ENCODE assay signal across 36 cellular contexts in the genomic region with DNA sequence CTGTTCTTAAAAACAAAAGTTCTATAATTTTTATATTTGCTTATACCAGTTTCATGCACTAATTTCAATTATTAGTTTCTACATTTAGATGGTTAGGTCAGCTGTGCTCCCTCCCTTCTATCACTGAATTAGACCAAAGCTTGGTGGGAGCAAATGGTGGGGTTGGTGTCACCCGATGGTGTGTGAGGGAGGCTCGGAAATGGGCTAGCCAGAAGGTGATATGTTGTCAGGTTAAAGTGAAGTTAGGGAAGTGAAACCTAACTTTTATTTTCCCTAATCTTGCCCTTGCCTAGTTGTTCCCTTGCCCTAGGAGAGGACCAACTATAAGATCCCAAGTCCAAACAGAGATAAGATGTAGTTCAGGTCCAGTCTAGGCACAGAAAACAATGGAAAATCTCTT.
"Had no signal": no experiment of that assay in that cellular context is flagged by ENCODE, and none has a peak within 500 bp of the region (broad histone marks: within the 10 kb centered on the region; RNA-seq: fewer than 3 reads in every experiment).

No MANE protein-coding gene starts in this region.

- H3K9me3 Mint-ChIP-seq: activated B cell treated with CpG ODN at 0.5 μM for 24 hours; activated CD4-positive, alpha-beta memory T cell treated with anti-CD3 and anti-CD28 coated beads for 36 hours; activated CD4-positive, alpha-beta T cell treated with anti-CD3 and anti-CD28 coated beads, Interleukin-2, amount 10 ng/mL, durations not matched to agents 24 days and 14 days; activated naive CD4-positive, alpha-beta T cell treated with anti-CD3 and anti-CD28 coated beads for 36 hours; activated naive CD8-positive, alpha-beta T cell treated with anti-CD3 and anti-CD28 coated beads, Interleukin-2, amount 10 ng/mL, durations not matched to agents 7 days and 5 days; activated naive CD8-positive, alpha-beta T cell treated with anti-CD3 and anti-CD28 coated beads, Interleukin-2, amount 50 U/mL, for 24 hours; activated T-cell treated with anti-CD3 and anti-CD28 coated beads, Interleukin-2, amount 50 U/mL, for 24 hours; activated T-helper 2 cell treated with anti-CD3 and anti-CD28 coated beads, Interferon-gamma antibody, Interleukin-2, Interleukin-4, amounts not matched to agents 10 μg/mL and 5 μg/mL and 100 μg/mL, durations not matched to agents 14 hours and 24 hours and 36 hours; brain; central memory CD8-positive, alpha-beta T cell; T-helper 1 cell treated with Interleukin-12 subunit alpha and Interleukin-12 subunit beta and Interleukin-4 antibody, amounts not matched to agents 30 μg/mL and 1 μg/mL, for 36 hours; T-helper 2 cell treated with Interferon-gamma antibody and Interleukin-4, amounts not matched to agents 5 μg/mL and 100 μg/mL, for 36 hours had no signal

- H3K36me3 ChIP-seq: ascending aorta, cardiac muscle cell had no signal

- H3K27ac Mint-ChIP-seq: activated B cell treated with CpG ODN at 0.5 μM for 24 hours; activated CD4-positive, alpha-beta memory T cell treated with anti-CD3 and anti-CD28 coated beads for 36 hours; activated CD4-positive, alpha-beta T cell treated with anti-CD3 and anti-CD28 coated beads, Interleukin-2, amount 10 ng/mL, durations not matched to agents 24 days and 14 days; activated CD8-positive, alpha-beta memory T cell treated with anti-CD3 and anti-CD28 coated beads, Interleukin-2, amount 10 ng/mL, durations not matched to agents 7 days and 5 days; activated CD8-positive, alpha-beta T cell treated with anti-CD3 and anti-CD28 coated beads, Interleukin-2, amount 10 ng/mL, durations not matched to agents 7 days and 5 days; activated naive CD4-positive, alpha-beta T cell treated with anti-CD3 and anti-CD28 coated beads for 36 hours; activated naive CD8-positive, alpha-beta T cell; activated naive CD8-positive, alpha-beta T cell treated with anti-CD3 and anti-CD28 coated beads, Interleukin-2, amount 10 ng/mL, durations not matched to agents 7 days and 5 days; activated naive CD8-positive, alpha-beta T cell treated with anti-CD3 and anti-CD28 coated beads, Interleukin-2, amount 50 U/mL, for 24 hours; activated T-cell treated with anti-CD3 and anti-CD28 coated beads, Interleukin-2, amount 50 U/mL, for 24 hours; activated T-helper 2 cell treated with anti-CD3 and anti-CD28 coated beads, Interferon-gamma antibody, Interleukin-2, Interleukin-4, amounts not matched to agents 10 μg/mL and 5 μg/mL and 100 μg/mL, durations not matched to agents 14 hours and 24 hours and 36 hours; brain; T-helper 1 cell treated with Interleukin-12 subunit alpha and Interleukin-12 subunit beta and Interleukin-4 antibody, amounts not matched to agents 30 μg/mL and 1 μg/mL, for 36 hours; T-helper 2 cell treated with Interferon-gamma antibody and Interleukin-4, amounts not matched to agents 5 μg/mL and 100 μg/mL, for 36 hours had no signal

- H3K36me3 Mint-ChIP-seq: activated CD4-positive, alpha-beta memory T cell treated with anti-CD3 and anti-CD28 coated beads for 36 hours; activated CD8-positive, alpha-beta memory T cell treated with anti-CD3 and anti-CD28 coated beads, Interleukin-2, amount 10 ng/mL, durations not matched to agents 7 days and 5 days; activated naive CD8-positive, alpha-beta T cell; activated naive CD8-positive, alpha-beta T cell treated with anti-CD3 and anti-CD28 coated beads, Interleukin-2, amount 10 ng/mL, durations not matched to agents 7 days and 5 days; brain had no signal

- H3K4me3 Mint-ChIP-seq: activated B cell treated with CpG ODN at 0.5 μM for 24 hours; activated CD4-positive, alpha-beta memory T cell treated with anti-CD3 and anti-CD28 coated beads for 36 hours; activated CD4-positive, alpha-beta T cell treated with anti-CD3 and anti-CD28 coated beads, Interleukin-2, amount 10 ng/mL, durations not matched to agents 24 days and 14 days; activated CD8-positive, alpha-beta memory T cell treated with anti-CD3 and anti-CD28 coated beads, Interleukin-2, amount 10 ng/mL, durations not matched to agents 7 days and 5 days; activated CD8-positive, alpha-beta T cell treated with anti-CD3 and anti-CD28 coated beads, Interleukin-2, amount 10 ng/mL, durations not matched to agents 7 days and 5 days; activated naive CD4-positive, alpha-beta T cell treated with anti-CD3 and anti-CD28 coated beads for 36 hours; activated naive CD8-positive, alpha-beta T cell; activated naive CD8-positive, alpha-beta T cell treated with anti-CD3 and anti-CD28 coated beads, Interleukin-2, amount 10 ng/mL, durations not matched to agents 7 days and 5 days; activated naive CD8-positive, alpha-beta T cell treated with anti-CD3 and anti-CD28 coated beads, Interleukin-2, amount 50 U/mL, for 24 hours; activated T-cell treated with anti-CD3 and anti-CD28 coated beads, Interleukin-2, amount 50 U/mL, for 24 hours; brain; central memory CD8-positive, alpha-beta T cell; T-helper 1 cell treated with Interleukin-12 subunit alpha and Interleukin-12 subunit beta and Interleukin-4 antibody, amounts not matched to agents 30 μg/mL and 1 μg/mL, for 36 hours; T-helper 2 cell treated with Interferon-gamma antibody and Interleukin-4, amounts not matched to agents 5 μg/mL and 100 μg/mL, for 36 hours had no signal

- H3K9me3 ChIP-seq: ascending aorta had no signal

- H3K27ac ChIP-seq: ascending aorta, cardiac muscle cell, VCaP had no signal

- ATAC-seq: activated CD8-positive, alpha-beta memory T cell treated with anti-CD3 and anti-CD28 coated beads, Interleukin-2, amount 10 ng/mL, durations not matched to agents 7 days and 5 days; activated CD8-positive, alpha-beta T cell treated with anti-CD3 and anti-CD28 coated beads, Interleukin-2, amount 10 ng/mL, durations not matched to agents 7 days and 5 days; activated naive CD8-positive, alpha-beta T cell treated with anti-CD3 and anti-CD28 coated beads, Interleukin-2, amount 50 U/mL, for 24 hours had no signal

- DNase-seq: activated B cell treated with CpG ODN at 0.5 μM for 24 hours; activated CD4-positive, alpha-beta memory T cell treated with anti-CD3 and anti-CD28 coated beads for 36 hours; activated CD4-positive, alpha-beta T cell treated with anti-CD3 and anti-CD28 coated beads for 4 hours; activated CD4-positive, alpha-beta T cell treated with anti-CD3 and anti-CD28 coated beads, Interleukin-2, amount 10 ng/mL, durations not matched to agents 24 days and 14 days; activated CD4-positive, alpha-beta T cell treated with anti-CD3 and anti-CD28 coated beads, Interleukin-2, amount 50 U/mL, for 1 hour; activated CD4-positive, alpha-beta T cell treated with anti-CD3 and anti-CD28 coated beads, Interleukin-2, amount 50 U/mL, for 4 hours; activated CD4-positive, CD25-positive, alpha-beta regulatory T cell treated with anti-CD3 and anti-CD28 coated beads, Interleukin-2, amount 50 U/mL, for 72 hours; activated CD8-positive, alpha-beta memory T cell treated with anti-CD3 and anti-CD28 coated beads for 24 hours; activated CD8-positive, alpha-beta memory T cell treated with anti-CD3 and anti-CD28 coated beads, Interleukin-2, amount 10 ng/mL, durations not matched to agents 7 days and 5 days; activated CD8-positive, alpha-beta memory T cell treated with anti-CD3 and anti-CD28 coated beads, Interleukin-2, amount 50 U/mL, for 48 hours; activated CD8-positive, alpha-beta T cell treated with anti-CD3 and anti-CD28 coated beads, Interleukin-2, amount 10 ng/mL, durations not matched to agents 7 days and 5 days; activated effector memory CD4-positive, alpha-beta T cell treated with anti-CD3 and anti-CD28 coated beads, Interleukin-2, amount 50 U/mL, for 16 hours; activated gamma-delta T cell treated with Interleukin-2 at 50 U/mL for 16 hours; activated naive CD4-positive, alpha-beta T cell; activated naive CD4-positive, alpha-beta T cell treated with anti-CD3 and anti-CD28 coated beads for 36 hours; activated naive CD4-positive, alpha-beta T cell treated with anti-CD3 and anti-CD28 coated beads, Interleukin-2, amount 50 U/mL, for 16 hours; activated naive CD8-positive, alpha-beta T cell treated with anti-CD3 and anti-CD28 coated beads, Interleukin-2, amount 10 ng/mL, durations not matched to agents 7 days and 5 days; activated naive CD8-positive, alpha-beta T cell treated with anti-CD3 and anti-CD28 coated beads, Interleukin-2, amount 50 U/mL, for 24 hours; activated T-cell treated with anti-CD3 and anti-CD28 coated beads, Interleukin-2, amount 50 U/mL, for 24 hours; activated T-cell treated with anti-CD3 and anti-CD28 coated beads, Interleukin-2, amount 50 U/mL, for 48 hours; amygdala; anterior cingulate cortex; caudate nucleus; cerebellar nuclear complex; T-helper 1 cell; T-helper 2 cell; T-helper 9 cell had no signal

- H3K27me3 Mint-ChIP-seq: brain had no signal

- H3K4me3 ChIP-seq: ascending aorta, cardiac muscle cell had no signal

- H3K4me1 ChIP-seq: ascending aorta had no signal

- H3K4me1 Mint-ChIP-seq: activated B cell treated with CpG ODN at 0.5 μM for 24 hours; activated CD4-positive, alpha-beta T cell treated with anti-CD3 and anti-CD28 coated beads, Interleukin-2, amount 10 ng/mL, durations not matched to agents 24 days and 14 days; activated CD8-positive, alpha-beta memory T cell treated with anti-CD3 and anti-CD28 coated beads, Interleukin-2, amount 10 ng/mL, durations not matched to agents 7 days and 5 days; activated naive CD8-positive, alpha-beta T cell treated with anti-CD3 and anti-CD28 coated beads, Interleukin-2, amount 10 ng/mL, durations not matched to agents 7 days and 5 days; activated naive CD8-positive, alpha-beta T cell treated with anti-CD3 and anti-CD28 coated beads, Interleukin-2, amount 50 U/mL, for 24 hours; brain; central memory CD8-positive, alpha-beta T cell had no signal
